1 cellular context compared by ENCODE assay signal in the genomic region with DNA sequence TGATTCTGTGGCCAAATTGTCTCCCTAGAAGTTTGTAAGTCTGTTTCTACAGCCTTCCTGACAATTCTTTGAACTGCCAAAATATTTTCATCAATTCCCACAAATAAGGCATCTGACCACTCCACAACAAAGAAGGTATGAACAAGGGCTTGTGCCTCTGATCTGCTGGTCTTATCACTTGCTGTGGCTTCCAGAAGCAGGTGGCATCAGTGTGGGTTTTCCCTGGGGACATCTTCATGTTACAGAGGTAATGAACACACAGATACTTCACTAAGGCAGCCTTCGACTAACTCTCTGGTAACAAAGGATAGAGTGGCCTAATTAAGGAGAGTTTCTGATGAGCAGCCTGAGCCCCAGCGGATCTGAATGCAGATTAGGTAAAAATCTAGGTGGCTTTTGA.
TF ChIP-seq lines count a peak whose summit lies in the region.

No MANE protein-coding gene starts in this region.

TF ChIP-seq in SK-N-SH treated with all-trans-retinoic acid at 6 μM for 48 hours, 23 proteins besides CTCF, POLR2A, EP300 and RAD21 (continued from another document):
- TF ChIP-seq, protein P1, sequence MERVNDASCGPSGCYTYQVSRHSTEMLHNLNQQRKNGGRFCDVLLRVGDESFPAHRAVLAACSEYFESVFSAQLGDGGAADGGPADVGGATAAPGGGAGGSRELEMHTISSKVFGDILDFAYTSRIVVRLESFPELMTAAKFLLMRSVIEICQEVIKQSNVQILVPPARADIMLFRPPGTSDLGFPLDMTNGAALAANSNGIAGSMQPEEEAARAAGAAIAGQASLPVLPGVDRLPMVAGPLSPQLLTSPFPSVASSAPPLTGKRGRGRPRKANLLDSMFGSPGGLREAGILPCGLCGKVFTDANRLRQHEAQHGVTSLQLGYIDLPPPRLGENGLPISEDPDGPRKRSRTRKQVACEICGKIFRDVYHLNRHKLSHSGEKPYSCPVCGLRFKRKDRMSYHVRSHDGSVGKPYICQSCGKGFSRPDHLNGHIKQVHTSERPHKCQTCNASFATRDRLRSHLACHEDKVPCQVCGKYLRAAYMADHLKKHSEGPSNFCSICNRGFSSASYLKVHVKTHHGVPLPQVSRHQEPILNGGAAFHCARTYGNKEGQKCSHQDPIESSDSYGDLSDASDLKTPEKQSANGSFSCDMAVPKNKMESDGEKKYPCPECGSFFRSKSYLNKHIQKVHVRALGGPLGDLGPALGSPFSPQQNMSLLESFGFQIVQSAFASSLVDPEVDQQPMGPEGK (CRISPR knock-in tag; IDR thresholded peaks at IDR 0.05; ENCODE audit: borderline replicate concordance) = no peak
- no peak for TF ChIP-seq ZNF8 (CRISPR knock-in tag; IDR thresholded peaks at IDR 0.05)
